ENCODE assay signal across 1 cellular context in the genomic region with DNA sequence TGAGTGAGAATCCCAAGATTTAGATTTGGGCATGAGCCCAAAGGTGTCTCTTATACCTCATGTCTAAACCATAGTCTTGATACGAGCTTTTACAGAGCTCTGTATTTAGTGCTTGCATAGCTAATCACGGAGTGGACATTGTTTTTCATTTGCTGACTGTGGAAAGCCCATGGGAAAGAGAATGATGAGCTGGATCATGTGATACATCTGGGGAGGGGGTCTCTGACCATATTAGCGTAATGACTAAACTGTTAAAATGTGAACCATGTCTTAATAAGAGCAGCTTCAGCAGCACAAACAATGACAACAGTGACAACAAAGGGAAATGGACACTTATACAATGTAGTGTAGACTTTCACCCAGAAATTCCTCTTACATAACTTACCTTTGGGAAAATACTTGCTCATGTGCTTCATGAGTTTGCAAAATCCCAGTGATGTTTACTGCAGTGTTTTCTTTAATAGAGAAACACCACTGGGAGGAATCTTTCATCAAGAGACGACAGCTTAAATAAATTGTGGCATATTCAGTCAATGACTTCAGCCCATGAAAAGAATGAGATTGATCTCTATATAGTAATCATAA.
TF ChIP-seq lines count a peak whose summit lies in the region.

No MANE protein-coding gene starts in this region.

TF ChIP-seq in A549, 52 proteins besides CTCF, POLR2A, EP300 and RAD21 (continued from another document):
- no peak for TF ChIP-seq FOSL2 (IDR thresholded peaks at IDR 0.05)
- TF ChIP-seq FOSL2 (CRISPR knock-in tag; IDR thresholded peaks at IDR 0.05), result peak; percentile 62
- no peak for TF ChIP-seq FOSB (CRISPR knock-in tag; IDR thresholded peaks at IDR 0.05)
- no peak for TF ChIP-seq HDAC2 (IDR thresholded peaks at IDR 0.05)
- no peak for TF ChIP-seq FOXS1 (CRISPR knock-in tag; IDR thresholded peaks at IDR 0.05)
- no peak for TF ChIP-seq POLR2AphosphoS2 (conservative IDR thresholded peaks at IDR 0.05; ENCODE audit: low read length)
- TF ChIP-seq, protein P1, sequence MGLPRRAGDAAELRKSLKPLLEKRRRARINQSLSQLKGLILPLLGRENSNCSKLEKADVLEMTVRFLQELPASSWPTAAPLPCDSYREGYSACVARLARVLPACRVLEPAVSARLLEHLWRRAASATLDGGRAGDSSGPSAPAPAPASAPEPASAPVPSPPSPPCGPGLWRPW (IDR thresholded peaks at IDR 0.05), result no peak
- TF ChIP-seq JUN (IDR thresholded peaks at IDR 0.05), result 0 out of 5 replicates have a peak, but pooled peaks of 1 of the 2 experiments have one; percentile 41
- TF ChIP-seq, protein P2, sequence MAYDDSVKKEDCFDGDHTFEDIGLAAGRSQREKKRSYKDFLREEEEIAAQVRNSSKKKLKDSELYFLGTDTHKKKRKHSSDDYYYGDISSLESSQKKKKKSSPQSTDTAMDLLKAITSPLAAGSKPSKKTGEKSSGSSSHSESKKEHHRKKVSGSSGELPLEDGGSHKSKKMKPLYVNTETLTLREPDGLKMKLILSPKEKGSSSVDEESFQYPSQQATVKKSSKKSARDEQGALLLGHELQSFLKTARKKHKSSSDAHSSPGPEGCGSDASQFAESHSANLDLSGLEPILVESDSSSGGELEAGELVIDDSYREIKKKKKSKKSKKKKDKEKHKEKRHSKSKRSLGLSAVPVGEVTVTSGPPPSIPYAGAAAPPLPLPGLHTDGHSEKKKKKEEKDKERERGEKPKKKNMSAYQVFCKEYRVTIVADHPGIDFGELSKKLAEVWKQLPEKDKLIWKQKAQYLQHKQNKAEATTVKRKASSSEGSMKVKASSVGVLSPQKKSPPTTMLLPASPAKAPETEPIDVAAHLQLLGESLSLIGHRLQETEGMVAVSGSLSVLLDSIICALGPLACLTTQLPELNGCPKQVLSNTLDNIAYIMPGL (CRISPR knock-in tag; IDR thresholded peaks at IDR 0.05; ENCODE audit: borderline replicate concordance), result no peak
- TF ChIP-seq NFE2L2 (conservative IDR thresholded peaks at IDR 0.05; ENCODE audit: low read length), result no peak
- no peak for TF ChIP-seq SREBF2 (IDR thresholded peaks at IDR 0.05)
- no peak for TF ChIP-seq MAZ (IDR thresholded peaks at IDR 0.05; ENCODE audit: borderline replicate concordance, low read depth, low read length)
- TF ChIP-seq KDM1A (IDR thresholded peaks at IDR 0.05; ENCODE audit: low read depth), result no peak
- TF ChIP-seq ESRRA (IDR thresholded peaks at IDR 0.05; ENCODE audit: borderline replicate concordance, low read length), result no peak
- TF ChIP-seq EHMT2 (IDR thresholded peaks at IDR 0.05; ENCODE audit: low read depth), result no peak
- TF ChIP-seq ZC3H11A (IDR thresholded peaks at IDR 0.05), result no peak
- peak; percentile 54; the same call in 1 of the 2 replicates for TF ChIP-seq HOXB5 (CRISPR knock-in tag; IDR thresholded peaks at IDR 0.05)
- peak; percentile 36; the same call in 1 of the 2 replicates for TF ChIP-seq GATA3 (IDR thresholded peaks at IDR 0.05; ENCODE audit: borderline replicate concordance)
- TF ChIP-seq, protein P3, sequence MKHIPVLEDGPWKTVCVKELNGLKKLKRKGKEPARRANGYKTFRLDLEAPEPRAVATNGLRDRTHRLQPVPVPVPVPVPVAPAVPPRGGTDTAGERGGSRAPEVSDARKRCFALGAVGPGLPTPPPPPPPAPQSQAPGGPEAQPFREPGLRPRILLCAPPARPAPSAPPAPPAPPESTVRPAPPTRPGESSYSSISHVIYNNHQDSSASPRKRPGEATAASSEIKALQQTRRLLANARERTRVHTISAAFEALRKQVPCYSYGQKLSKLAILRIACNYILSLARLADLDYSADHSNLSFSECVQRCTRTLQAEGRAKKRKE (CRISPR knock-in tag; IDR thresholded peaks at IDR 0.05; ENCODE audit: low read depth), result peak; percentile 13; the same call in 1 of the 2 replicates
- TF ChIP-seq, protein P4, sequence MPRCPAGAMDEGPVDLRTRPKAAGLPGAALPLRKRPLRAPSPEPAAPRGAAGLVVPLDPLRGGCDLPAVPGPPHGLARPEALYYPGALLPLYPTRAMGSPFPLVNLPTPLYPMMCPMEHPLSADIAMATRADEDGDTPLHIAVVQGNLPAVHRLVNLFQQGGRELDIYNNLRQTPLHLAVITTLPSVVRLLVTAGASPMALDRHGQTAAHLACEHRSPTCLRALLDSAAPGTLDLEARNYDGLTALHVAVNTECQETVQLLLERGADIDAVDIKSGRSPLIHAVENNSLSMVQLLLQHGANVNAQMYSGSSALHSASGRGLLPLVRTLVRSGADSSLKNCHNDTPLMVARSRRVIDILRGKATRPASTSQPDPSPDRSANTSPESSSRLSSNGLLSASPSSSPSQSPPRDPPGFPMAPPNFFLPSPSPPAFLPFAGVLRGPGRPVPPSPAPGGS (IDR thresholded peaks at IDR 0.05), result no peak
- peak; percentile 72 for TF ChIP-seq MAFK (IDR thresholded peaks at IDR 0.05; ENCODE audit: partially characterized antibody)
- no peak for TF ChIP-seq NR3C1 (IDR thresholded peaks at IDR 0.05)
- no peak for TF ChIP-seq PHF8 (IDR thresholded peaks at IDR 0.05; ENCODE audit: borderline replicate concordance, low read depth)
- no peak; the same call in 1 of the 2 replicates for TF ChIP-seq HOXA7 (CRISPR knock-in tag; IDR thresholded peaks at IDR 0.05)
- no peak for TF ChIP-seq RARB (CRISPR knock-in tag; IDR thresholded peaks at IDR 0.05)
- TF ChIP-seq, protein P5, sequence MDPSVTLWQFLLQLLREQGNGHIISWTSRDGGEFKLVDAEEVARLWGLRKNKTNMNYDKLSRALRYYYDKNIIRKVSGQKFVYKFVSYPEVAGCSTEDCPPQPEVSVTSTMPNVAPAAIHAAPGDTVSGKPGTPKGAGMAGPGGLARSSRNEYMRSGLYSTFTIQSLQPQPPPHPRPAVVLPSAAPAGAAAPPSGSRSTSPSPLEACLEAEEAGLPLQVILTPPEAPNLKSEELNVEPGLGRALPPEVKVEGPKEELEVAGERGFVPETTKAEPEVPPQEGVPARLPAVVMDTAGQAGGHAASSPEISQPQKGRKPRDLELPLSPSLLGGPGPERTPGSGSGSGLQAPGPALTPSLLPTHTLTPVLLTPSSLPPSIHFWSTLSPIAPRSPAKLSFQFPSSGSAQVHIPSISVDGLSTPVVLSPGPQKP (IDR thresholded peaks at IDR 0.05; ENCODE audit: low read depth, low read length), result no peak
- TF ChIP-seq ZSCAN20 (CRISPR knock-in tag; IDR thresholded peaks at IDR 0.05), result peak; percentile 81; the same call in 1 of the 2 replicates
- TF ChIP-seq, protein P6, sequence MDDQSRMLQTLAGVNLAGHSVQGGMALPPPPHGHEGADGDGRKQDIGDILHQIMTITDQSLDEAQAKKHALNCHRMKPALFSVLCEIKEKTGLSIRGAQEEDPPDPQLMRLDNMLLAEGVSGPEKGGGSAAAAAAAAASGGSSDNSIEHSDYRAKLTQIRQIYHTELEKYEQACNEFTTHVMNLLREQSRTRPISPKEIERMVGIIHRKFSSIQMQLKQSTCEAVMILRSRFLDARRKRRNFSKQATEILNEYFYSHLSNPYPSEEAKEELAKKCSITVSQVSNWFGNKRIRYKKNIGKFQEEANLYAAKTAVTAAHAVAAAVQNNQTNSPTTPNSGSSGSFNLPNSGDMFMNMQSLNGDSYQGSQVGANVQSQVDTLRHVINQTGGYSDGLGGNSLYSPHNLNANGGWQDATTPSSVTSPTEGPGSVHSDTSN (IDR thresholded peaks at IDR 0.05), result no peak
- no peak for TF ChIP-seq TFCP2L1 (CRISPR knock-in tag; IDR thresholded peaks at IDR 0.05)
- TF ChIP-seq SMC3 (IDR thresholded peaks at IDR 0.05), result no peak
- TF ChIP-seq, protein P7, sequence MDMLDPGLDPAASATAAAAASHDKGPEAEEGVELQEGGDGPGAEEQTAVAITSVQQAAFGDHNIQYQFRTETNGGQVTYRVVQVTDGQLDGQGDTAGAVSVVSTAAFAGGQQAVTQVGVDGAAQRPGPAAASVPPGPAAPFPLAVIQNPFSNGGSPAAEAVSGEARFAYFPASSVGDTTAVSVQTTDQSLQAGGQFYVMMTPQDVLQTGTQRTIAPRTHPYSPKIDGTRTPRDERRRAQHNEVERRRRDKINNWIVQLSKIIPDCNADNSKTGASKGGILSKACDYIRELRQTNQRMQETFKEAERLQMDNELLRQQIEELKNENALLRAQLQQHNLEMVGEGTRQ (IDR thresholded peaks at IDR 0.05), result peak; percentile 51; the same call in 1 of the 2 replicates
- TF ChIP-seq CEBPB (IDR thresholded peaks at IDR 0.05), result peak in 1 of 2 experiments; percentile 63; a peak in 2 of 4 replicates
- no peak for TF ChIP-seq CHD4 (IDR thresholded peaks at IDR 0.05; ENCODE audit: borderline replicate concordance)
- TF ChIP-seq HOXB13 (CRISPR knock-in tag; IDR thresholded peaks at IDR 0.05; ENCODE audit: low read depth), result peak; percentile 85
- TF ChIP-seq TP53 (CRISPR knock-in tag; IDR thresholded peaks at IDR 0.05), result no peak
- TF ChIP-seq JUNB (IDR thresholded peaks at IDR 0.05), result no peak
- TF ChIP-seq RNF2 (IDR thresholded peaks at IDR 0.05; ENCODE audit: borderline replicate concordance, low read depth), result no peak
- no peak for TF ChIP-seq BHLHE40 (IDR thresholded peaks at IDR 0.05; ENCODE audit: low read depth, low read length)
- TF ChIP-seq EHF (CRISPR knock-in tag; IDR thresholded peaks at IDR 0.05), result peak; percentile 30; the same call in 1 of the 2 replicates
- TF ChIP-seq, protein P8, sequence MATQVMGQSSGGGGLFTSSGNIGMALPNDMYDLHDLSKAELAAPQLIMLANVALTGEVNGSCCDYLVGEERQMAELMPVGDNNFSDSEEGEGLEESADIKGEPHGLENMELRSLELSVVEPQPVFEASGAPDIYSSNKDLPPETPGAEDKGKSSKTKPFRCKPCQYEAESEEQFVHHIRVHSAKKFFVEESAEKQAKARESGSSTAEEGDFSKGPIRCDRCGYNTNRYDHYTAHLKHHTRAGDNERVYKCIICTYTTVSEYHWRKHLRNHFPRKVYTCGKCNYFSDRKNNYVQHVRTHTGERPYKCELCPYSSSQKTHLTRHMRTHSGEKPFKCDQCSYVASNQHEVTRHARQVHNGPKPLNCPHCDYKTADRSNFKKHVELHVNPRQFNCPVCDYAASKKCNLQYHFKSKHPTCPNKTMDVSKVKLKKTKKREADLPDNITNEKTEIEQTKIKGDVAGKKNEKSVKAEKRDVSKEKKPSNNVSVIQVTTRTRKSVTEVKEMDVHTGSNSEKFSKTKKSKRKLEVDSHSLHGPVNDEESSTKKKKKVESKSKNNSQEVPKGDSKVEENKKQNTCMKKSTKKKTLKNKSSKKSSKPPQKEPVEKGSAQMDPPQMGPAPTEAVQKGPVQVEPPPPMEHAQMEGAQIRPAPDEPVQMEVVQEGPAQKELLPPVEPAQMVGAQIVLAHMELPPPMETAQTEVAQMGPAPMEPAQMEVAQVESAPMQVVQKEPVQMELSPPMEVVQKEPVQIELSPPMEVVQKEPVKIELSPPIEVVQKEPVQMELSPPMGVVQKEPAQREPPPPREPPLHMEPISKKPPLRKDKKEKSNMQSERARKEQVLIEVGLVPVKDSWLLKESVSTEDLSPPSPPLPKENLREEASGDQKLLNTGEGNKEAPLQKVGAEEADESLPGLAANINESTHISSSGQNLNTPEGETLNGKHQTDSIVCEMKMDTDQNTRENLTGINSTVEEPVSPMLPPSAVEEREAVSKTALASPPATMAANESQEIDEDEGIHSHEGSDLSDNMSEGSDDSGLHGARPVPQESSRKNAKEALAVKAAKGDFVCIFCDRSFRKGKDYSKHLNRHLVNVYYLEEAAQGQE (IDR thresholded peaks at IDR 0.05), result no peak
- TF ChIP-seq, protein P9, sequence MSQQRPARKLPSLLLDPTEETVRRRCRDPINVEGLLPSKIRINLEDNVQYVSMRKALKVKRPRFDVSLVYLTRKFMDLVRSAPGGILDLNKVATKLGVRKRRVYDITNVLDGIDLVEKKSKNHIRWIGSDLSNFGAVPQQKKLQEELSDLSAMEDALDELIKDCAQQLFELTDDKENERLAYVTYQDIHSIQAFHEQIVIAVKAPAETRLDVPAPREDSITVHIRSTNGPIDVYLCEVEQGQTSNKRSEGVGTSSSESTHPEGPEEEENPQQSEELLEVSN (IDR thresholded peaks at IDR 0.05; ENCODE audit: borderline replicate concordance, low read depth), result no peak
- TF ChIP-seq RFX5 (IDR thresholded peaks at IDR 0.05), result peak; percentile 51; the same call in 1 of the 2 replicates
